In the genomic region with DNA sequence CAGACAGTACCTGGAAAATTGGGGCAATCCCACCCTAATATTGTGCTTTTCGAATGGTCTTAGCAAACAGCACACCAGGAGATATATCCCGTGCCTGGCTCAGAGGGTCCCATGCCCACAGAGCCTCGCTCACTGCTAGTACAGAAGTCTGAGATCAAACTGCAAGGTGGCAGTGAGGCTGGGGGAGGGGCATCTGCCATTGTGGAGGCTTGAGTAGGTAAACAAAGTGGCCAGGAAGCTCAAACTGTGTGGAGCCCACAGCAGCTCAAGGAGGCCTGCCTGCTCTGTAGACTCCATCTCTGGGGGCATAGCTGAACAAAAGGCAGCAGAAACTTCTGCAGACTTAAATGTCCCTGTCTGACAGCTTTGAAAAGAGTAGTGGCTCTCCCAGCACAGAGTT, we compare ENCODE assay signal across 5 cellular contexts. TPM values are rescaled to one million over a fixed set of nuclear protein-coding genes. Genes with fewer than 3 reads are reported as not detected.
"Had no signal": no experiment of that assay in that cellular context is flagged by ENCODE, and none has a peak within 500 bp of the region (broad histone marks: within the 10 kb centered on the region; RNA-seq: fewer than 3 reads in every experiment).

No MANE protein-coding gene starts in this region.

RNA-seq across cellular contexts. Expression of a gene that starts 53.3 kb away (rescaled TPM):
- total RNA-seq: HepG2, HT1080, IMR-90, K562 had no signal
- polyA plus RNA-seq: HepG2, IgD-negative memory B cell, IMR-90, K562 had no signal
